Comparison of ENCODE assay signal across 23 cellular contexts in the genomic region with DNA sequence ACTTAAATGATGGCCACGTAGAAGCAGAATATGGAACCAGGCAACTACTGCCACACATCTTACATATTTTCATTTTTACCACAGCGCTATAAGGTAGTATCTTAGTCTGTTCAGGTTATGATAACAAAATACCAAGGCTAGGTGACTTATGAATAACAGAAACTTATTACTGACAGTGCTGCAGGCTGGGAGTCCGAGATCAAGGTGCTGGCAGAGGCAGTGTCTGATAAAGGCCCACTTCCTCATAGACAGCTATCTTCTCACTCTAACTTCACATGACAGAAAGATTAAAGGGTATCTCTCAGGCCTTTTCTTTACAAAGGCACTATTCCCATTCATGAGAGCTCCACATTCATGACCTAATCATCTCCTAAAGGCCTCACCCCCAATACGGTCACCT. TPM values are rescaled to one million over a fixed set of nuclear protein-coding genes. Genes with fewer than 3 reads are reported as not detected.
DNase-seq lines count a peak whose midpoint lies in the region; ATAC-seq, FAIRE-seq and TF ChIP-seq lines count a peak whose summit lies in the region.
"Had no signal": no experiment of that assay in that cellular context is flagged by ENCODE, and none has a peak within 500 bp of the region (broad histone marks: within the 10 kb centered on the region; RNA-seq: fewer than 3 reads in every experiment).

No MANE protein-coding gene starts in this region.

- TF ChIP-seq POLR2A in GM12891 (IDR thresholded peaks at IDR 0.05; ENCODE audit: low read depth, low read length) (no peak), K562 (conservative IDR thresholded peaks at IDR 0.05) (no peak)

- peak overlapping the region; percentile 57 for H3K4me2 ChIP-seq in K562 (ENCODE audit: insufficient read depth, low read length)
- H3K4me2 ChIP-seq in mesenchymal stem cell (ENCODE audit: low read length, poor library complexity, severe bottlenecking) = no peak overlapping the region
- H3K4me2 ChIP-seq: A549 had no signal

- H3K9me3 Mint-ChIP-seq in activated naive CD8-positive, alpha-beta T cell treated with anti-CD3 and anti-CD28 coated beads for 36 hours = peaks cover 7% of the 10 kb centered on the region

- no peak overlapping the region for H2BK15ac ChIP-seq in mesenchymal stem cell (ENCODE audit: low read depth, poor library complexity, severe bottlenecking)

- H3K79me1 ChIP-seq in mesenchymal stem cell (replicated peaks; ENCODE audit: low read length, poor library complexity, severe bottlenecking) = no peaks in the 10 kb centered on the region

- peak overlapping the region; percentile 73 for H2AFZ ChIP-seq in K562 (ENCODE audit: low read depth, low read length)
- peak overlapping the region; percentile 42 for H2AFZ ChIP-seq in mesenchymal stem cell (ENCODE audit: low read depth, low read length)

- TF ChIP-seq CTCF in Panc1 (IDR thresholded peaks at IDR 0.05) (no peak), K562 (IDR thresholded peaks at IDR 0.05 in 2 of 3, conservative IDR thresholded peaks at IDR 0.05 in 1 of 3; ENCODE audit: insufficient read depth in 2 of 3, low read depth in 1 of 3, low read length in 3 of 3) (no peak)

- peak; percentile 69 for TF ChIP-seq EP300 in K562 (IDR thresholded peaks at IDR 0.05; ENCODE audit: low read length)

- peaks cover 7% of the 10 kb centered on the region for H3K4me1 Mint-ChIP-seq in activated naive CD8-positive, alpha-beta T cell treated with anti-CD3 and anti-CD28 coated beads for 36 hours

- peak overlapping the region in 1 of 2 experiments; percentile 40 for H3K18ac ChIP-seq in mesenchymal stem cell (ENCODE audit: low read depth in 1 of 2, low read length in 2 of 2)

- no peak overlapping the region for H2AK5ac ChIP-seq in mesenchymal stem cell (ENCODE audit: low read length, severe bottlenecking)

- H3K27me3 Mint-ChIP-seq in activated naive CD8-positive, alpha-beta T cell treated with anti-CD3 and anti-CD28 coated beads for 36 hours = no peaks in the 10 kb centered on the region

- no peak for DNase-seq in GM12891 (ENCODE audit: insufficient read length, low spot score)
- DNase-seq in Panc1 (ENCODE audit: low read depth, low spot score) = no peak
- peak in 1 of 4 experiments; percentile 66 for DNase-seq in K562 (ENCODE audit: extremely low read depth in 1 of 4, low spot score in 3 of 4)
- DNase-seq in mesenchymal stem cell = no peak
- DNase-seq in A172 (ENCODE audit: low spot score) = no peak
- no peak for DNase-seq in activated naive CD8-positive, alpha-beta T cell treated with anti-CD3 and anti-CD28 coated beads for 36 hours
- no peak for DNase-seq in NCI-H2029 treated with DMSO at 0.1 percent for 48 hours (lab: John Stamatoyannopoulos, UW)
- no peak for DNase-seq in kidney tubule cell (ENCODE audit: low spot score)
- DNase-seq: BE2C; EL; GF-D8; KBM-7; NCI-H1105; NCI-H146; NCI-H2029; NCI-H226; NCI-H510A treated with DMSO at 0.1 percent for 48 hours; NCI-H774; NK-92 treated with Interleukin-12 subunit alpha and Interleukin-12 subunit beta, amount 100 ng/mL, for 24 hours had no signal

- no peak overlapping the region for H3K27ac Mint-ChIP-seq in activated naive CD8-positive, alpha-beta T cell treated with anti-CD3 and anti-CD28 coated beads for 36 hours

- H3K9me1 ChIP-seq in K562 (ENCODE audit: control insufficient read depth, insufficient read depth, low read length) = no peaks in the 10 kb centered on the region

- BruUV-seq in Panc1 (replicated peaks; lab: Mats Ljungman, UMichigan) (no TSS peak), K562 (replicated peaks; lab: Mats Ljungman, UMichigan) (no TSS peak)

- in situ Hi-C loops in Panc1 (cut with HindIII; ENCODE audit: low pct_unique_long_range_greater_than_20kb, low sequenced_read_pairs) (no loop called here), K562 (cut with MboI) (no loop called here)

- no peak overlapping the region for H3K23ac ChIP-seq in mesenchymal stem cell (ENCODE audit: low read length in 2 of 2)

- FAIRE-seq in GM12891 (lab: Jason Lieb, UNC) (no peak), K562 (lab: Jason Lieb, UNC) (peak; percentile 46)
- FAIRE-seq: A549, H54, HepG2 had no signal

- H3K27ac ChIP-seq in Panc1 (ENCODE audit: low read length) (peak overlapping the region; percentile 52; the same call in 1 of the 2 replicates), K562 (ENCODE audit: extremely low read depth, low read depth, low read length) (peak overlapping the region; percentile 15; the same call in 1 of the 3 replicates), mesenchymal stem cell (ENCODE audit: low read length, poor library complexity, severe bottlenecking) (no peak overlapping the region)
- H3K27ac ChIP-seq: A549 had no signal

- no peak overlapping the region for H2BK12ac ChIP-seq in mesenchymal stem cell (ENCODE audit: low read length in 2 of 2)

- POLR2A ChIA-PET in Panc1 (lab: Charles Lee) = no interaction called here
- POLR2A ChIA-PET in K562 (lab: Yijun Ruan, JAX) = interaction anchor here (1.1 to 2.8 kb wide), 5 partner anchors 10 to 22 kb away, joined by 4 to 12 read pairs (median 6); no protein-coding TSS in a partner anchor

- no peaks in the 10 kb centered on the region; the same call in 1 of the 2 replicates for H3K9me3 ChIP-seq in Panc1 (ENCODE audit: control insufficient read depth, insufficient read depth, low read depth, low read length)
- 0 out of 2 replicates have a peak, but pooled peaks cover 4% of the 10 kb centered on the region for H3K9me3 ChIP-seq in K562 (replicated peaks; ENCODE audit: control insufficient read depth, insufficient read depth, low read depth, low read length)
- peaks cover 10% of the 10 kb centered on the region for H3K9me3 ChIP-seq in mesenchymal stem cell (ENCODE audit: control insufficient read depth, low read length)
- H3K9me3 ChIP-seq: BE2C had no signal

- CTCF ChIA-PET in Panc1 (lab: Charles Lee) = no interaction called here
- CTCF ChIA-PET in K562 (lab: Yijun Ruan, JAX; ENCODE audit: low intra/inter-chr PET ratio) = no interaction called here

- H3K79me2 ChIP-seq in K562 (ENCODE audit: control insufficient read depth, insufficient read depth, low read length) = no peaks in the 10 kb centered on the region

- no peak for TF ChIP-seq RAD21 in K562 (CRISPR knock-in tag; conservative IDR thresholded peaks at IDR 0.05 in 1 of 2, IDR thresholded peaks at IDR 0.05 in 1 of 2)

- no peak overlapping the region for H3K4me3 ChIP-seq in Panc1 (ENCODE audit: low read depth in 2 of 2, low read length in 2 of 2)
- no peak overlapping the region for H3K4me3 ChIP-seq in K562
- no peak overlapping the region for H3K4me3 ChIP-seq in mesenchymal stem cell (ENCODE audit: insufficient read depth in 1 of 2, low read depth in 1 of 2, low read length in 2 of 2)
- H3K4me3 ChIP-seq: A549 had no signal

- 3% methylated on average over 4 of the region's 4 CpGs for WGBS in K562 (ENCODE audit: insufficient coverage, low coverage, missing lambda C conversion rate)
- WGBS in mesenchymal stem cell = 94% methylated on average over 2 of the region's 4 CpGs

- H3K36me3 ChIP-seq in Panc1 (ENCODE audit: control insufficient read depth, insufficient read depth, low read length) (no peaks in the 10 kb centered on the region), K562 (ENCODE audit: control insufficient read depth, insufficient read depth, low read length) (no peaks in the 10 kb centered on the region), mesenchymal stem cell (ENCODE audit: control insufficient read depth in 1 of 2, insufficient read depth in 2 of 2, low read depth in 1 of 2, low read length in 2 of 2) (no peaks in the 10 kb centered on the region)
- H3K36me3 ChIP-seq: BE2C had no signal

- intact Hi-C loops in Panc1 (cut with micrococcal nuclease; ENCODE audit: unreplicated experiment) (no loop called here), K562 (cut with micrococcal nuclease) (no loop called here)

- no peak overlapping the region for H4K91ac ChIP-seq in mesenchymal stem cell (ENCODE audit: low read length)

- H4K8ac ChIP-seq in mesenchymal stem cell (ENCODE audit: low read length) = no peak overlapping the region

- ATAC-seq in Panc1 (no peak), K562 (peak; percentile 70)
- ATAC-seq: A549, HepG2, Right ventricle myocardium inferior had no signal

- H3K4ac ChIP-seq in mesenchymal stem cell (ENCODE audit: low read depth in 1 of 2, low read length in 2 of 2) = no peak overlapping the region

- no peak overlapping the region for H3K14ac ChIP-seq in mesenchymal stem cell (ENCODE audit: low read length in 2 of 2)

- H2BK5ac ChIP-seq in mesenchymal stem cell (ENCODE audit: low read depth, low read length, poor library complexity, severe bottlenecking) = no peak overlapping the region

- H3K27me3 ChIP-seq in Panc1 (ENCODE audit: control insufficient read depth, insufficient read depth, low read length) (no peaks in the 10 kb centered on the region), K562 (ENCODE audit: control insufficient read depth in 2 of 2, insufficient read depth in 2 of 2, low read length in 2 of 2) (no peaks in the 10 kb centered on the region), mesenchymal stem cell (ENCODE audit: control insufficient read depth in 1 of 2, insufficient read depth in 1 of 2, low read length in 2 of 2) (peaks cover 0 to 4% of the 10 kb centered on the region in 2 experiments)
- H3K27me3 ChIP-seq: BE2C had no signal

- H3K9ac ChIP-seq in K562 (ENCODE audit: insufficient read depth in 1 of 2, low read depth in 2 of 2, low read length in 2 of 2) = peak overlapping the region in 1 of 2 experiments; percentile 62; a peak in 1 of 4 replicates
- H3K9ac ChIP-seq in mesenchymal stem cell (ENCODE audit: low read length) = no peak overlapping the region

- H3K4me3 Mint-ChIP-seq in activated naive CD8-positive, alpha-beta T cell treated with anti-CD3 and anti-CD28 coated beads for 36 hours = no peak overlapping the region

- H4K20me1 ChIP-seq in K562 (replicated peaks; ENCODE audit: control insufficient read depth, insufficient read depth, low read length) = no peaks in the 10 kb centered on the region

- H3K4me1 ChIP-seq in Panc1 (ENCODE audit: control insufficient read depth, insufficient read depth, low read length) = no peaks in the 10 kb centered on the region
- H3K4me1 ChIP-seq in K562 (replicated peaks in 1 of 2; ENCODE audit: control insufficient read depth in 2 of 2, insufficient read depth in 2 of 2, low read length in 2 of 2) = peaks cover 0 to 20% of the 10 kb centered on the region in 2 experiments; a peak in 4 of 5 replicates
- no peaks in the 10 kb centered on the region for H3K4me1 ChIP-seq in mesenchymal stem cell (ENCODE audit: control insufficient read depth, insufficient read depth, low read depth, low read length)
- H3K4me1 ChIP-seq: A549, BE2C had no signal

- no peak overlapping the region for H2BK120ac ChIP-seq in mesenchymal stem cell (ENCODE audit: low read depth, low read length)

- H3K36me3 Mint-ChIP-seq in activated naive CD8-positive, alpha-beta T cell treated with anti-CD3 and anti-CD28 coated beads for 36 hours = peaks cover 7% of the 10 kb centered on the region

RNA-seq across cellular contexts. Expression of gene MDM1, which starts 59.7 kb away (rescaled TPM):
- polyA plus RNA-seq in GM12891 (2012; ENCODE audit: low read depth, missing spikeins) = 6.2 TPM
- 17.8 TPM for total RNA-seq in Panc1 (2021; ENCODE audit: unreplicated experiment)
- 7.2 TPM for polyA plus RNA-seq in Panc1 (2012; ENCODE audit: insufficient read length)
- total RNA-seq in K562 (2011; cell fraction: chromatin; rRNA removed; ENCODE audit: low replicate concordance) = 9.7 and 33.5 TPM in 2 replicates
- total RNA-seq in K562 (2011; cell fraction: nucleolus; rRNA removed) = 4.5 and 5.0 TPM in 2 replicates
- 16.9 and 28.1 TPM in 2 replicates for total RNA-seq in K562 (2011; cell fraction: nucleoplasm; rRNA removed)
- 8.8 and 10.4 TPM in 2 replicates for total RNA-seq in K562 (2014; rRNA removed)
- total RNA-seq in K562 (2014; rRNA removed; fragmentation: Illumina TruSeq; extraction: Trizol) = 14.1 and 16.7 TPM in 2 replicates
- 16.4 and 16.8 TPM in 2 replicates for total RNA-seq in K562 (2015; rRNA removed; fragmentation: Illumina TruSeq; extraction: Trizol)
- total RNA-seq in K562 (2021) = 9.1 and 11.3 TPM in 2 replicates
- polyA plus RNA-seq in K562 (2011; rRNA removed) = 11.7 and 16.1 TPM in 2 replicates
- 1.5 and 3.5 TPM in 2 replicates for polyA plus RNA-seq in K562 (2011; cell fraction: cytosol; rRNA removed)
- polyA plus RNA-seq in K562 (2011; cell fraction: nucleus; rRNA removed) = 21.2 and 29.7 TPM in 2 replicates
- polyA plus RNA-seq in K562 (2012) = 8.0 and 8.2 TPM in 2 replicates
- polyA plus RNA-seq in K562 (2014; fragmentation: Illumina TruSeq; extraction: Trizol) = 10.2 and 13.1 TPM in 2 replicates
- polyA plus RNA-seq in K562 (2014; fragmentation: Nextera tagmentation; extraction: Ambion mirVana) = 10 to 100 TPM in 1 of 2 experiments, 1 to 10 TPM in 1; 7.5 to 12.8 TPM
- polyA plus RNA-seq in K562 (2014; rRNA removed) = 13.8 and 15.5 TPM in 2 replicates
- 9.9 and 14.2 TPM in 2 replicates for polyA minus RNA-seq in K562 (2011; rRNA and poly(A)+ RNA removed)
- polyA minus RNA-seq in K562 (2011; cell fraction: cytosol; rRNA and poly(A)+ RNA removed) = 1.9 and 5.3 TPM in 2 replicates
- 20.6 and 41.8 TPM in 2 replicates for polyA minus RNA-seq in K562 (2011; cell fraction: nucleus; rRNA and poly(A)+ RNA removed)
- polyA plus RNA-seq in mesenchymal stem cell (2013, experiment 1 of 2) = 4.2 TPM
- 4.4 TPM for polyA plus RNA-seq in mesenchymal stem cell (2013, experiment 2 of 2)
- total RNA-seq in A172 (2014; rRNA removed; shearing (Covaris generic)) = 15.2 and 23.0 TPM in 2 replicates
- 10 to 100 TPM; 20.0 to 22.2 TPM for total RNA-seq in activated naive CD8-positive, alpha-beta T cell treated with anti-CD3 and anti-CD28 coated beads for 36 hours
